12 cellular contexts compared by ENCODE assay signal in the genomic region with DNA sequence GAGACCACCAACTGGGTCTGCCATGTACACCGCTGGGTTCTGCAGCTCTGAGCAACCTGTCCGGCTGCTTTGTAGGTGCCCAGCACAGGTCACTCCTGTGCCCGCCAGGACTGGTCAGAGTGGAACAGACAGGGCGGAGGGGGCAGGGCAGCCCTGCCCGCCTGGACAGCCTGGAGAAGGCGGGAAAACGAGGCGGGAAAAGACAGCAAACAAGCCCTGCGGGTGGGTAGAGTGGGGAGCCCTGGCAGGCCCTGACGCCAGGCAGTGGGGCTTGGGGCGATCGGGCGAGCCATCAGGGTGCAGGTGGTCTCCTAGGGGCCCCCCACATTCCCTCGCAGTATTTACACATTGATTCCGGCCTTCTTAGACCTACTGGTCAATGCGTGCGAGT. TPM values are rescaled to one million over a fixed set of nuclear protein-coding genes. Genes with fewer than 3 reads are reported as not detected.
DNase-seq lines count a peak whose midpoint lies in the region; ATAC-seq, FAIRE-seq and TF ChIP-seq lines count a peak whose summit lies in the region.
"Had no signal": no experiment of that assay in that cellular context is flagged by ENCODE, and none has a peak within 500 bp of the region (broad histone marks: within the 10 kb centered on the region; RNA-seq: fewer than 3 reads in every experiment).

No MANE protein-coding gene starts in this region.

- H2AFZ ChIP-seq in HepG2 (ENCODE audit: low read length) = no peak overlapping the region

- 2% methylated on average over 9 of the region's 17 CpGs for WGBS in HepG2 (ENCODE audit: low lambda C conversion rate)
- WGBS in right lobe of liver (ENCODE audit: insufficient coverage, low coverage, low lambda C conversion rate, missing lambda C conversion rate) = 82% methylated on average over 10 of the region's 17 CpGs
- WGBS in sigmoid colon, 2 donors = 75 to 82% methylated on average over 17 of the region's 17 CpGs

- peaks cover 0 to 13% of the 10 kb centered on the region in 2 experiments; a peak in 2 of 5 replicates for H3K36me3 ChIP-seq in HepG2 (replicated peaks in 1 of 2; ENCODE audit: control insufficient read depth in 1 of 2, insufficient read depth in 2 of 2, low read length in 2 of 2)
- no peaks in the 10 kb centered on the region for H3K36me3 ChIP-seq in right lobe of liver
- peaks cover 25% of the 10 kb centered on the region for H3K36me3 ChIP-seq in iPS-18a (ENCODE audit: control insufficient read depth, low read depth, low read length)
- no peaks in the 10 kb centered on the region for H3K36me3 ChIP-seq in sigmoid colon

- BruUV-seq in HepG2 (replicated peaks; lab: Mats Ljungman, UMichigan) = no TSS peak

- H3K4me2 ChIP-seq in HepG2 (ENCODE audit: low read depth, low read length) = peak overlapping the region; percentile 85

- H4K20me1 ChIP-seq in HepG2 (ENCODE audit: insufficient read depth, low read length) = 0 out of 2 replicates have a peak, but pooled peaks cover 2% of the 10 kb centered on the region

- CTCF ChIA-PET in HepG2 (lab: Yijun Ruan, JAX; ENCODE audit: low intra/inter-chr PET ratio, low total read pairs) = no interaction called here

- no peak for TF ChIP-seq RAD21 in HepG2 (CRISPR knock-in tag; IDR thresholded peaks at IDR 0.05)

- no peaks in the 10 kb centered on the region for H3K27me3 Mint-ChIP-seq in T-helper 17 cell

- POLR2A ChIA-PET in HepG2 (lab: Yijun Ruan, JAX) = interaction anchor here (0.5 to 1.2 kb wide), 3 partner anchors 10 to 45 kb away, joined by 3 read pairs; no protein-coding TSS in a partner anchor

- TF ChIP-seq CTCF in HepG2 (CRISPR knock-in tag; IDR thresholded peaks at IDR 0.05) = no peak
- no peak for TF ChIP-seq CTCF in right lobe of liver (IDR thresholded peaks at IDR 0.05)
- no peak for TF ChIP-seq CTCF in sigmoid colon (IDR thresholded peaks at IDR 0.05)

- TF ChIP-seq POLR2A in HepG2 (IDR thresholded peaks at IDR 0.05; ENCODE audit: insufficient read depth in 1 of 2, low read depth in 2 of 2, low read length in 2 of 2) = no peak
- no peak for TF ChIP-seq POLR2A in right lobe of liver (IDR thresholded peaks at IDR 0.05)
- no peak for TF ChIP-seq POLR2A in sigmoid colon (IDR thresholded peaks at IDR 0.05)

- H3K4me3 ChIP-seq in HepG2 (replicated peaks in 1 of 3; ENCODE audit: insufficient read depth in 1 of 3, low read depth in 2 of 3, low read length in 3 of 3) (peak overlapping the region; percentile 44 to 79 (median 79)), right lobe of liver (no peak overlapping the region), iPS-18a (ENCODE audit: low read length) (peak overlapping the region; percentile 78), sigmoid colon (no peak overlapping the region)

- peak; percentile 58 for DNase-seq in HepG2 (ENCODE audit: low spot score)
- no peak for DNase-seq in right lobe of liver
- DNase-seq in T-helper 17 cell = no peak
- DNase-seq in sigmoid colon = no peak
- no peak for DNase-seq in NCI-H2081 (lab: John Stamatoyannopoulos, UW)
- DNase-seq in NCI-H2107 treated with DMSO at 0.1 percent for 48 hours (lab: John Stamatoyannopoulos, UW; ENCODE audit: unreplicated experiment) = no peak
- no peak for DNase-seq in KBM-7

- H3K4me3 Mint-ChIP-seq in T-helper 17 cell = peak overlapping the region; percentile 73

- in situ Hi-C loops in HepG2 (cut with HindIII; ENCODE audit: extremely low pct_ligation_motif_present, low pct_unique_long_range_greater_than_20kb) = no loop called here
- in situ Hi-C loops in KBM-7 (cut with MboI; ENCODE audit: low pct_unique_long_range_greater_than_20kb, low sequenced_read_pairs) = no loop called here

- H3K79me2 ChIP-seq in HepG2 (ENCODE audit: insufficient read depth, low read length) = peaks cover 35% of the 10 kb centered on the region

- H3K9ac ChIP-seq in HepG2 (ENCODE audit: insufficient read depth, low read depth, low read length) = peak overlapping the region; percentile 68
- H3K9ac ChIP-seq in iPS-18a (ENCODE audit: low read length) = peak overlapping the region; percentile 42

- H3K27ac ChIP-seq in HepG2 (ENCODE audit: extremely low read length, insufficient read depth, low read length) = peak overlapping the region; percentile 88
- no peak overlapping the region for H3K27ac ChIP-seq in right lobe of liver
- H3K27ac ChIP-seq in iPS-18a (ENCODE audit: low read length) = no peak overlapping the region
- no peak overlapping the region for H3K27ac ChIP-seq in sigmoid colon

- H3K36me3 Mint-ChIP-seq in T-helper 17 cell (ENCODE audit: low read depth) = no peaks in the 10 kb centered on the region

- H3K4me1 ChIP-seq in HepG2 (ENCODE audit: insufficient read depth, low read length) (peaks cover 84% of the 10 kb centered on the region), right lobe of liver (peaks cover 0 to 13% (median 0%) of the 10 kb centered on the region in 4 donors), iPS-18a (ENCODE audit: control insufficient read depth, low read depth, low read length) (peaks cover 20% of the 10 kb centered on the region), sigmoid colon (peaks cover 0 to 28% (median 28%) of the 10 kb centered on the region in 4 donors)

- intact Hi-C loops in HepG2 (cut with micrococcal nuclease; ENCODE audit: unreplicated experiment) (no loop called here), right lobe of liver (cut with DNase I) (no loop called here), sigmoid colon (cut with DNase I) (no loop called here)

- peaks cover 16% of the 10 kb centered on the region for H3K4me1 Mint-ChIP-seq in T-helper 17 cell

- 0 out of 4 replicates have a peak, but pooled peaks of 1 of the 2 experiments have one; percentile 2 for TF ChIP-seq EP300 in HepG2 (IDR thresholded peaks at IDR 0.05; ENCODE audit: low read depth in 2 of 2, low read length in 2 of 2)
- TF ChIP-seq EP300 in HepG2 (CRISPR knock-in tag; IDR thresholded peaks at IDR 0.05; ENCODE audit: borderline replicate concordance) = no peak
- no peak for TF ChIP-seq EP300 in sigmoid colon (IDR thresholded peaks at IDR 0.05)

- H3K9me3 ChIP-seq in HepG2 (ENCODE audit: low read length) (no peaks in the 10 kb centered on the region), right lobe of liver (no peaks in the 10 kb centered on the region), T-helper 17 cell (ENCODE audit: control insufficient read depth, low read length, poor library complexity, severe bottlenecking) (no peaks in the 10 kb centered on the region), iPS-18a (ENCODE audit: control insufficient read depth, low read depth, low read length) (no peaks in the 10 kb centered on the region), sigmoid colon (no peaks in the 10 kb centered on the region)

- ATAC-seq in HepG2 (peak; percentile 44), right lobe of liver (no peak), T-helper 17 cell (no peak)

- FAIRE-seq in HepG2 (lab: Jason Lieb, UNC) = no peak

- H3K27me3 ChIP-seq in HepG2 (ENCODE audit: control insufficient read depth in 1 of 2, insufficient read depth in 2 of 2, low read length in 2 of 2) = no peaks in the 10 kb centered on the region
- H3K27me3 ChIP-seq in right lobe of liver = no peaks in the 10 kb centered on the region
- H3K27me3 ChIP-seq in iPS-18a (ENCODE audit: control insufficient read depth, insufficient read depth, low read length) = no peaks in the 10 kb centered on the region
- peaks cover 6 to 21% (median 12%) of the 10 kb centered on the region in 3 donors for H3K27me3 ChIP-seq in sigmoid colon

- no peak overlapping the region for H3K27ac Mint-ChIP-seq in T-helper 17 cell

RNA-seq across cellular contexts. Expression of gene UHRF1, which starts 0.5 kb away (rescaled TPM):
- total RNA-seq in HepG2 (2016; rRNA removed; fragmentation: Illumina TruSeq; extraction: Trizol) (77.7 and 78.4 TPM in 2 replicates), right lobe of liver (1 to 10 TPM in 2 of 6 experiments, under 1 TPM in 4; 0.17 to 3.8 (median 0.82) TPM), T-helper 17 cell (under 1 TPM; 0.12 to 0.34 TPM), sigmoid colon (1 to 10 TPM in 3 of 4 donors, under 1 TPM in 1; 0.36 to 1.7 (median 1.4) TPM)
- total RNA-seq in HepG2 (2016; cell fraction: cytosol; rRNA removed; fragmentation: Illumina TruSeq; extraction: Trizol; ENCODE audit: low read depth) = 3.9 and 6.2 TPM in 2 replicates
- 67.8 and 81.6 TPM in 2 replicates for total RNA-seq in HepG2 (2016; cell fraction: insoluble cytoplasmic fraction; rRNA removed; fragmentation: Illumina TruSeq; extraction: Trizol)
- total RNA-seq in HepG2 (2016; cell fraction: membrane; rRNA removed; fragmentation: Illumina TruSeq; extraction: Trizol) = 20.0 and 21.7 TPM in 2 replicates
- 44.9 and 50.5 TPM in 2 replicates for total RNA-seq in HepG2 (2016; cell fraction: nucleus; rRNA removed; fragmentation: Illumina TruSeq; extraction: Trizol)
- polyA plus RNA-seq in HepG2 (2011; rRNA removed) (6.6 and 6.8 TPM in 2 replicates), sigmoid colon (10 to 100 TPM in 1 of 3 donors, 1 to 10 TPM in 2; 1.2 to 10.5 (median 2.1) TPM)
- 3.1 and 4.8 TPM in 2 replicates for polyA plus RNA-seq in HepG2 (2011; cell fraction: cytosol; rRNA removed)
- polyA plus RNA-seq in HepG2 (2011; cell fraction: nucleus; rRNA removed) = 10.7 and 15.0 TPM in 2 replicates
- 6.1 and 15.1 TPM in 2 replicates for polyA plus RNA-seq in HepG2 (2012)
- polyA plus RNA-seq in HepG2 (2016; cell fraction: cytosol; fragmentation: Illumina TruSeq; extraction: Trizol; ENCODE audit: low read depth) = 2.1 and 2.4 TPM in 2 replicates
- 65.4 and 73.6 TPM in 2 replicates for polyA plus RNA-seq in HepG2 (2016; cell fraction: insoluble cytoplasmic fraction; fragmentation: Illumina TruSeq; extraction: Trizol; ENCODE audit: low read depth)
- polyA plus RNA-seq in HepG2 (2016; cell fraction: membrane; fragmentation: Illumina TruSeq; extraction: Trizol; ENCODE audit: low read depth) = 7.7 and 8.4 TPM in 2 replicates
- polyA plus RNA-seq in HepG2 (2016; cell fraction: nucleus; fragmentation: Illumina TruSeq; extraction: Trizol; ENCODE audit: insufficient read depth, low read depth) = 78.8 and 80.1 TPM in 2 replicates
- 16.7 and 45.7 TPM in 2 replicates for polyA minus RNA-seq in HepG2 (2011; rRNA and poly(A)+ RNA removed; ENCODE audit: low replicate concordance)
- 4.4 and 8.6 TPM in 2 replicates for polyA minus RNA-seq in HepG2 (2011; cell fraction: cytosol; rRNA and poly(A)+ RNA removed)
- polyA minus RNA-seq in HepG2 (2011; cell fraction: nucleus; rRNA and poly(A)+ RNA removed) = 4.1 and 5.9 TPM in 2 replicates

RNA-seq across cellular contexts. Expression of gene ARRDC5, which starts 6.1 kb away (rescaled TPM):
- total RNA-seq in HepG2 (2016; rRNA removed; fragmentation: Illumina TruSeq; extraction: Trizol) (not detected in 2 replicates), right lobe of liver (under 1 TPM in 3 of 6 experiments, not detected in 3; 0.15 to 0.35 (median 0.17) TPM), T-helper 17 cell (1 to 10 TPM; 4.0 to 4.8 TPM), sigmoid colon (1 to 10 TPM in 1 of 4 donors, under 1 TPM in 1, not detected in 2; 0.27 to 1.1 TPM)
- total RNA-seq in HepG2 (2016; cell fraction: cytosol; rRNA removed; fragmentation: Illumina TruSeq; extraction: Trizol; ENCODE audit: low read depth) = not detected in 2 replicates
- not detected in 2 replicates for total RNA-seq in HepG2 (2016; cell fraction: insoluble cytoplasmic fraction; rRNA removed; fragmentation: Illumina TruSeq; extraction: Trizol)
- not detected in 2 replicates for total RNA-seq in HepG2 (2016; cell fraction: membrane; rRNA removed; fragmentation: Illumina TruSeq; extraction: Trizol)
- not detected in 2 replicates for total RNA-seq in HepG2 (2016; cell fraction: nucleus; rRNA removed; fragmentation: Illumina TruSeq; extraction: Trizol)
- polyA plus RNA-seq in HepG2 (2011; rRNA removed) (not detected in 2 replicates), sigmoid colon (1 to 10 TPM in 1 of 3 donors, under 1 TPM in 1, not detected in 1; 0.60 to 1.1 TPM)
- not detected in 2 replicates for polyA plus RNA-seq in HepG2 (2011; cell fraction: cytosol; rRNA removed)
- not detected in 2 replicates for polyA plus RNA-seq in HepG2 (2011; cell fraction: nucleus; rRNA removed)
- not detected in 2 replicates for polyA plus RNA-seq in HepG2 (2012)
- polyA plus RNA-seq in HepG2 (2016; cell fraction: cytosol; fragmentation: Illumina TruSeq; extraction: Trizol; ENCODE audit: low read depth) = not detected in 2 replicates
- not detected in 2 replicates for polyA plus RNA-seq in HepG2 (2016; cell fraction: insoluble cytoplasmic fraction; fragmentation: Illumina TruSeq; extraction: Trizol; ENCODE audit: low read depth)
- polyA plus RNA-seq in HepG2 (2016; cell fraction: membrane; fragmentation: Illumina TruSeq; extraction: Trizol; ENCODE audit: low read depth) = not detected in 2 replicates
- polyA plus RNA-seq in HepG2 (2016; cell fraction: nucleus; fragmentation: Illumina TruSeq; extraction: Trizol; ENCODE audit: insufficient read depth, low read depth) = not detected in 2 replicates
- 0.09 TPM in 1 of 2 replicates, not detected in the other for polyA minus RNA-seq in HepG2 (2011; rRNA and poly(A)+ RNA removed; ENCODE audit: low replicate concordance)
- not detected in 2 replicates for polyA minus RNA-seq in HepG2 (2011; cell fraction: cytosol; rRNA and poly(A)+ RNA removed)
- polyA minus RNA-seq in HepG2 (2011; cell fraction: nucleus; rRNA and poly(A)+ RNA removed) = not detected in 2 replicates
- total RNA-seq: H4, kidney epithelial cell, LHCN-M2, RPMI7951 had no signal

RNA-seq across cellular contexts. Expression of gene PLIN3, which starts 41.3 kb away (rescaled TPM):
- total RNA-seq in HepG2 (2016; rRNA removed; fragmentation: Illumina TruSeq; extraction: Trizol) (49.3 and 59.8 TPM in 2 replicates), right lobe of liver (10 to 100 TPM; 10.8 to 53.9 (median 19.6) TPM), T-helper 17 cell (10 to 100 TPM; 19.7 to 21.7 TPM), sigmoid colon (10 to 100 TPM; 20.3 to 34.2 (median 26.7) TPM)
- total RNA-seq in HepG2 (2016; cell fraction: cytosol; rRNA removed; fragmentation: Illumina TruSeq; extraction: Trizol; ENCODE audit: low read depth) = 8.6 and 11.0 TPM in 2 replicates
- total RNA-seq in HepG2 (2016; cell fraction: insoluble cytoplasmic fraction; rRNA removed; fragmentation: Illumina TruSeq; extraction: Trizol) = 52.7 and 59.0 TPM in 2 replicates
- total RNA-seq in HepG2 (2016; cell fraction: membrane; rRNA removed; fragmentation: Illumina TruSeq; extraction: Trizol) = 25.3 and 25.7 TPM in 2 replicates
- 20.1 and 21.0 TPM in 2 replicates for total RNA-seq in HepG2 (2016; cell fraction: nucleus; rRNA removed; fragmentation: Illumina TruSeq; extraction: Trizol)
- polyA plus RNA-seq in HepG2 (2011; rRNA removed) (57.9 and 69.4 TPM in 2 replicates), sigmoid colon (100 to 1,000 TPM; 111 to 191 (median 112) TPM)
- polyA plus RNA-seq in HepG2 (2011; cell fraction: cytosol; rRNA removed) = 64.8 and 97.9 TPM in 2 replicates
- polyA plus RNA-seq in HepG2 (2011; cell fraction: nucleus; rRNA removed) = 34.7 and 36.0 TPM in 2 replicates
- polyA plus RNA-seq in HepG2 (2012) = 36.2 and 55.0 TPM in 2 replicates
- 10.8 and 11.1 TPM in 2 replicates for polyA plus RNA-seq in HepG2 (2016; cell fraction: cytosol; fragmentation: Illumina TruSeq; extraction: Trizol; ENCODE audit: low read depth)
- 68.3 and 74.9 TPM in 2 replicates for polyA plus RNA-seq in HepG2 (2016; cell fraction: insoluble cytoplasmic fraction; fragmentation: Illumina TruSeq; extraction: Trizol; ENCODE audit: low read depth)
- 20.0 and 20.9 TPM in 2 replicates for polyA plus RNA-seq in HepG2 (2016; cell fraction: membrane; fragmentation: Illumina TruSeq; extraction: Trizol; ENCODE audit: low read depth)
- polyA plus RNA-seq in HepG2 (2016; cell fraction: nucleus; fragmentation: Illumina TruSeq; extraction: Trizol; ENCODE audit: insufficient read depth, low read depth) = 31.2 and 32.3 TPM in 2 replicates
- 93.3 and 183 TPM in 2 replicates for polyA minus RNA-seq in HepG2 (2011; rRNA and poly(A)+ RNA removed; ENCODE audit: low replicate concordance)
- 76.8 and 81.5 TPM in 2 replicates for polyA minus RNA-seq in HepG2 (2011; cell fraction: cytosol; rRNA and poly(A)+ RNA removed)
- polyA minus RNA-seq in HepG2 (2011; cell fraction: nucleus; rRNA and poly(A)+ RNA removed) = 26.5 and 32.3 TPM in 2 replicates

Comparison
In these comparisons a context has a peak if more than half of its experiments do, and no peak if none do; other contexts are left out.
1. H3K4me3 ChIP-seq: peak in HepG2 (3 of 3) and iPS-18a (single experiment); none in right lobe of liver (0 of 3) and sigmoid colon (0 of 4).